Comparison of ENCODE assay signal across 8 cellular contexts in the genomic region with DNA sequence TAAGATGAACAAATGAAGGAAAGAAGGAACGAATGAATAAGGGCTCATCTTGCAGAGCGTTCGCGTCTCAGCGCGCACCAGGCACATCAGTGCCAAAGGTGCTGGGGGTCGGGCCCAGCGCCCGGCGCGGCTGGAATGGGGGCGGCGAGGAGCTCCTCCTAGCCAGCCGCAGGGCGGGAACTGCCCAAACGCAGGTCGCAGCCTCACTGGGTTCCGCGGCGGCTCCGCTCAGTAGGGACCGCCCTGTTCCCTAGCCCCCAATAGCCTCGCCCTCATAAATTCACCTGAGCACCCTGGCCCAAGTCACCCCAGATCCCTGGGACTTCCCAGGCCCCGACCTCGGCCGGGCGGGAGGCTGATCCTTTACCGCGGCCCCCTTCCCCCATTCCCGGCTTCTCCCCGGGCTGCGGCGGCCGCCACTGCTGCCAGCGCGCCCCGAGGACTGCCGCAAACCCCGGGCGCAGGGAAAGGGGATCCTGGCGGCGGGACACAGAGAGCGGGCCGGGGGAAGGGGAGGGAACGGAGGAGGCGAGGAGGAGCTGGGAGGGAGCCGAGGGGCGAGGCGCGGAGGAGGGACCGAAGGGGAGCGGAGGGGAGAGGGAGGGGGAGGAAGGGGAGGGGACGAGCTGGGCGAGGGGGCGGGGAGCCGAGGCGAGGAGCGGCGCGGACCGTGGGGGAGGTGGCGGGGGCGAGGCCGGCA. TPM values are rescaled to one million over a fixed set of nuclear protein-coding genes. Genes with fewer than 3 reads are reported as not detected.
DNase-seq lines count a peak whose midpoint lies in the region; ATAC-seq lines count a peak whose summit lies in the region.

No MANE protein-coding gene starts in this region.

- peak overlapping the region; percentile 100 for H3K4me2 ChIP-seq in BLaER1

- H3K27ac ChIP-seq in BLaER1 (no peak overlapping the region), substantia nigra (ENCODE audit: low read depth, low read length, poor library complexity, severe bottlenecking) (peak overlapping the region; percentile 12)

- no peak overlapping the region for H3K9ac ChIP-seq in BLaER1

- peak; percentile 17 for ATAC-seq in activated naive CD8-positive, alpha-beta T cell treated with anti-CD3 and anti-CD28 coated beads, Interleukin-2, amount 10 ng/mL, durations not matched to agents 7 days and 5 days (ENCODE audit: low read depth)
- ATAC-seq in GM21717 (IDR thresholded peaks at IDR 0.05; ENCODE audit: unreplicated experiment) = no peak

- POLR2A ChIA-PET in activated naive CD8-positive, alpha-beta T cell treated with anti-CD3 and anti-CD28 coated beads, Interleukin-2, amount 10 ng/mL, durations not matched to agents 7 days and 5 days (lab: Charles Lee) = no interaction called here

- H3K4me1 ChIP-seq in BLaER1 = peaks cover 24% of the 10 kb centered on the region

- peaks cover 0 to 1% (median 0%) of the 10 kb centered on the region in 3 donors for H3K4me1 Mint-ChIP-seq in IgD-negative memory B cell
- H3K4me1 Mint-ChIP-seq in activated naive CD8-positive, alpha-beta T cell treated with anti-CD3 and anti-CD28 coated beads, Interleukin-2, amount 10 ng/mL, durations not matched to agents 7 days and 5 days = peaks cover 2% of the 10 kb centered on the region
- peaks cover 6 to 11% of the 10 kb centered on the region in 2 donors for H3K4me1 Mint-ChIP-seq in immature natural killer cell

- H3K9me3 ChIP-seq in BLaER1 = no peaks in the 10 kb centered on the region

- no peak overlapping the region for H3K27ac Mint-ChIP-seq in IgD-negative memory B cell
- H3K27ac Mint-ChIP-seq in activated naive CD8-positive, alpha-beta T cell treated with anti-CD3 and anti-CD28 coated beads, Interleukin-2, amount 10 ng/mL, durations not matched to agents 7 days and 5 days = no peak overlapping the region
- no peak overlapping the region for H3K27ac Mint-ChIP-seq in immature natural killer cell

- peaks cover 46% of the 10 kb centered on the region for H4K20me1 ChIP-seq in BLaER1

- H3K27me3 Mint-ChIP-seq in IgD-negative memory B cell (peaks cover 48% of the 10 kb centered on the region), immature natural killer cell (ENCODE audit: low read depth in 3 of 3) (peaks cover 18 to 29% (median 19%) of the 10 kb centered on the region in 3 donors)
- peaks cover 66% of the 10 kb centered on the region for H3K27me3 Mint-ChIP-seq in activated naive CD8-positive, alpha-beta T cell treated with anti-CD3 and anti-CD28 coated beads, Interleukin-2, amount 10 ng/mL, durations not matched to agents 7 days and 5 days

- no peaks in the 10 kb centered on the region for H3K9me3 Mint-ChIP-seq in IgD-negative memory B cell
- no peaks in the 10 kb centered on the region for H3K9me3 Mint-ChIP-seq in activated naive CD8-positive, alpha-beta T cell treated with anti-CD3 and anti-CD28 coated beads, Interleukin-2, amount 10 ng/mL, durations not matched to agents 7 days and 5 days
- no peaks in the 10 kb centered on the region for H3K9me3 Mint-ChIP-seq in immature natural killer cell

- H3K4me3 ChIP-seq in BLaER1 = peak overlapping the region; percentile 71

- DNase-seq in activated naive CD8-positive, alpha-beta T cell treated with anti-CD3 and anti-CD28 coated beads, Interleukin-2, amount 10 ng/mL, durations not matched to agents 7 days and 5 days = no peak
- no peak for DNase-seq in immature natural killer cell
- peak in 9 of 49 donors; percentile 1 to 78 (median 23) for DNase-seq in substantia nigra (lab: John Stamatoyannopoulos, UW)
- no peak for DNase-seq in NK-92 (lab: John Stamatoyannopoulos, UW; ENCODE audit: unreplicated experiment)
- no peak for DNase-seq in SK-N-DZ (ENCODE audit: low spot score)

- H3K27me3 ChIP-seq in BLaER1 = peaks cover 76% of the 10 kb centered on the region

- peaks cover 2% of the 10 kb centered on the region for H3K36me3 Mint-ChIP-seq in IgD-negative memory B cell
- H3K36me3 Mint-ChIP-seq in activated naive CD8-positive, alpha-beta T cell treated with anti-CD3 and anti-CD28 coated beads, Interleukin-2, amount 10 ng/mL, durations not matched to agents 7 days and 5 days = no peaks in the 10 kb centered on the region
- H3K36me3 Mint-ChIP-seq in immature natural killer cell = no peaks in the 10 kb centered on the region

- H3K36me3 ChIP-seq in BLaER1 = no peaks in the 10 kb centered on the region

- H3K4me3 Mint-ChIP-seq in IgD-negative memory B cell (peak overlapping the region; percentile 52 to 87 (median 66)), immature natural killer cell (peak overlapping the region; percentile 52 to 74 (median 71))
- peak overlapping the region; percentile 60 for H3K4me3 Mint-ChIP-seq in activated naive CD8-positive, alpha-beta T cell treated with anti-CD3 and anti-CD28 coated beads, Interleukin-2, amount 10 ng/mL, durations not matched to agents 7 days and 5 days

RNA-seq across cellular contexts. Expression of a gene that starts 0.4 kb away (rescaled TPM):
- polyA plus RNA-seq in IgD-negative memory B cell (not detected), immature natural killer cell (not detected)
- total RNA-seq in activated naive CD8-positive, alpha-beta T cell treated with anti-CD3 and anti-CD28 coated beads, Interleukin-2, amount 10 ng/mL, durations not matched to agents 7 days and 5 days = not detected
- polyA plus RNA-seq in SK-N-DZ (2014; cell fraction: cytosol; rRNA removed) = not detected in 2 replicates
- not detected in 2 replicates for polyA plus RNA-seq in SK-N-DZ (2014; cell fraction: nucleus; rRNA removed)
